ENCODE assay signal across 26 cellular contexts in the genomic region with DNA sequence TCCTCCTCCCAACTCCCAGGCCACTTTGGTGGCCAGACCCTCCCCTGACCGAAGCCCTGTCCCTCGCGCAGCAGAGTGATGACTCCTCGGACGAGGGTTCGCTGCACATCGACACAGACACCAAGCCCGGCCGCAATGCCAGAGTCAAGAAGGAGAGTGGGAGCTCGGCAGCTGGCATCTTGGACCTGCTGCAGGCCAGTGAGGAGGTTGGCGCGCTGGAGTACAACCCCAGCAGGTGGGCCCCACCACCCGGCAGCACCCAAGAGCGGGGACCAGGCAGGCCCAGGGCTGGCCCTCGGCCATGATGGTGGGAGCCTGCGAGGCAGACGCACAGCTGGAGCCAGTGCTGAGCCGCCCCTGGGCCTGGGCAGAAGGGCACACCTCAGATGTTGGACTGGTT.
DNase-seq lines count a peak whose midpoint lies in the region; ATAC-seq and TF ChIP-seq lines count a peak whose summit lies in the region.
"Had no signal": no experiment of that assay in that cellular context is flagged by ENCODE, and none has a peak within 500 bp of the region (broad histone marks: within the 10 kb centered on the region; RNA-seq: fewer than 3 reads in every experiment).

No MANE protein-coding gene starts in this region.

- no peaks in the 10 kb centered on the region for H3K4me1 ChIP-seq in adrenal gland (replicated peaks in 1 of 2)
- no peaks in the 10 kb centered on the region for H3K4me1 ChIP-seq in suprapubic skin
- H3K4me1 ChIP-seq: A549, esophagus muscularis mucosa, gastrocnemius medialis, SJSA1, stomach had no signal

- no peak for TF ChIP-seq EP300 in suprapubic skin (IDR thresholded peaks at IDR 0.05)

- H3K4me3 ChIP-seq in adrenal gland, result no peak overlapping the region
- no peak overlapping the region for H3K4me3 ChIP-seq in suprapubic skin
- H3K4me3 ChIP-seq: A549, esophagus muscularis mucosa, gastrocnemius medialis, neural progenitor cell, SJSA1, stomach had no signal

- peak; percentile 2 for DNase-seq in activated T-cell treated with anti-CD3 and anti-CD28 coated beads, Interleukin-2, amount 50 U/mL, for 4 hours
- DNase-seq in activated T-cell treated with anti-CD3 and anti-CD28 coated beads for 4 hours, result no peak
- DNase-seq in adrenal gland, result peak in 4 of 7 donors; percentile 5 to 48 (median 12)
- DNase-seq in left colon, result peak; percentile 1 to 19
- peak; percentile 63 to 79 for DNase-seq in suprapubic skin (ENCODE audit: low spot score in 2 of 2)
- DNase-seq in HT-29 (ENCODE audit: low spot score), result no peak
- no peak for DNase-seq in HuH-7 (ENCODE audit: low spot score)
- no peak for DNase-seq in kidney glomerular epithelial cell (lab: John Stamatoyannopoulos, UW)
- DNase-seq: activated CD4-positive, CD25-positive, alpha-beta regulatory T cell; amygdala; Calu3; caudate nucleus; effector CD8-positive, alpha-beta T cell; KG1; NCI-H1694; NCI-H226; NCI-H82; PC-3; stimulated activated CD4-positive, alpha-beta T cell treated with anti-CD3 and anti-CD28 coated beads, Interleukin-12 subunit alpha, Interleukin-12 subunit beta, amount 100 ng/mL, for 4 hours; stomach had no signal

- ATAC-seq in activated T-cell treated with anti-CD3 and anti-CD28 coated beads, Interleukin-2, amount 50 U/mL, for 4 hours, result no peak
- no peak for ATAC-seq in left colon
- ATAC-seq: A549, gastrocnemius medialis, PC-3, T-helper 17 cell had no signal

- H3K27me3 Mint-ChIP-seq in activated T-cell treated with anti-CD3 and anti-CD28 coated beads, Interleukin-2, amount 50 U/mL, for 4 hours (ENCODE audit: low read depth), result no peaks in the 10 kb centered on the region
- H3K27me3 Mint-ChIP-seq: T-helper 17 cell had no signal

- intact Hi-C loops in adrenal gland (cut with DNase I) (no loop called here), left colon (cut with DNase I, micrococcal nuclease) (no loop called here)

- no peak overlapping the region for H3K27ac ChIP-seq in adrenal gland
- H3K27ac ChIP-seq in suprapubic skin, result no peak overlapping the region
- H3K27ac ChIP-seq: A549, esophagus muscularis mucosa, gastrocnemius medialis, neural progenitor cell, SJSA1, stomach had no signal

- TF ChIP-seq POLR2A in adrenal gland (IDR thresholded peaks at IDR 0.05) (no peak), suprapubic skin (IDR thresholded peaks at IDR 0.05) (no peak)

- WGBS in adrenal gland, 4 donors, result 93 to 98% (median 95%) methylated on average over 10 to 18 of the region's 18 CpGs
- WGBS in suprapubic skin, result 95% methylated on average over 15 of the region's 18 CpGs

- H3K36me3 Mint-ChIP-seq in activated T-cell treated with anti-CD3 and anti-CD28 coated beads, Interleukin-2, amount 50 U/mL, for 4 hours (ENCODE audit: insufficient read depth), result peaks cover 13% of the 10 kb centered on the region

- no peaks in the 10 kb centered on the region for H3K9me3 Mint-ChIP-seq in activated T-cell treated with anti-CD3 and anti-CD28 coated beads, Interleukin-2, amount 50 U/mL, for 4 hours
- H3K9me3 Mint-ChIP-seq: neural progenitor cell had no signal

- H3K4me3 Mint-ChIP-seq in activated T-cell treated with anti-CD3 and anti-CD28 coated beads, Interleukin-2, amount 50 U/mL, for 4 hours, result no peak overlapping the region
- H3K4me3 Mint-ChIP-seq: neural progenitor cell, T-helper 17 cell had no signal

- peaks cover 0 to 3% of the 10 kb centered on the region in 2 donors for H3K36me3 ChIP-seq in adrenal gland (replicated peaks in 1 of 2)
- peaks cover 59% of the 10 kb centered on the region for H3K36me3 ChIP-seq in suprapubic skin
- H3K36me3 ChIP-seq: neural progenitor cell had no signal

- no peaks in the 10 kb centered on the region for H3K9me3 ChIP-seq in adrenal gland (replicated peaks in 1 of 3)
- no peaks in the 10 kb centered on the region for H3K9me3 ChIP-seq in suprapubic skin
- H3K9me3 ChIP-seq: A549, esophagus muscularis mucosa, gastrocnemius medialis, SJSA1, stomach had no signal

- H3K4me1 Mint-ChIP-seq in activated T-cell treated with anti-CD3 and anti-CD28 coated beads, Interleukin-2, amount 50 U/mL, for 4 hours (ENCODE audit: low read depth), result no peaks in the 10 kb centered on the region

- H3K27me3 ChIP-seq in adrenal gland (no peaks in the 10 kb centered on the region), suprapubic skin (no peaks in the 10 kb centered on the region)
- H3K27me3 ChIP-seq: esophagus muscularis mucosa, gastrocnemius medialis, neural progenitor cell, SJSA1, stomach had no signal

- TF ChIP-seq CTCF in adrenal gland (IDR thresholded peaks at IDR 0.05), result no peak
- TF ChIP-seq CTCF in suprapubic skin (IDR thresholded peaks at IDR 0.05), result no peak

Comparison
In these comparisons a context has a peak if more than half of its experiments do, and no peak if none do; other contexts are left out.
1. DNase-seq: peak in activated T-cell treated with anti-CD3 and anti-CD28 coated beads, Interleukin-2, amount 50 U/mL, for 4 hours (single experiment), adrenal gland (4 of 7), left colon (2 of 2) and suprapubic skin (2 of 2); none in activated T-cell treated with anti-CD3 and anti-CD28 coated beads for 4 hours (single experiment), HT-29 (single experiment), HuH-7 (single experiment) and kidney glomerular epithelial cell (single experiment).